In genomic region chr13:113317031-113317430, GRCh38 we compare ENCODE assay signal across 34 cellular contexts. TPM values are rescaled to one million over a fixed set of nuclear protein-coding genes. Genes with fewer than 3 reads are reported as not detected.
"Had no signal": no experiment of that assay in that cellular context is flagged by ENCODE, and none has a peak within 500 bp of the region (broad histone marks: within the 10 kb centered on the region; RNA-seq: fewer than 3 reads in every experiment).

No MANE protein-coding gene starts in this region.

- H3K9me3 ChIP-seq: adrenal gland, body of pancreas had no signal

- H3K4me3 Mint-ChIP-seq: activated B cell treated with CpG ODN at 0.5 μM for 24 hours; activated CD4-positive, alpha-beta memory T cell treated with anti-CD3 and anti-CD28 coated beads, Interleukin-2, amount 10 ng/mL, durations not matched to agents 7 days and 5 days; activated CD4-positive, alpha-beta T cell treated with anti-CD3 and anti-CD28 coated beads, Interleukin-2, amount 10 ng/mL, durations not matched to agents 24 days and 14 days; activated CD8-positive, alpha-beta memory T cell treated with anti-CD3 and anti-CD28 coated beads, Interleukin-2, amount 10 ng/mL, durations not matched to agents 7 days and 5 days; activated naive CD4-positive, alpha-beta T cell treated with anti-CD3 and anti-CD28 coated beads for 36 hours; activated naive CD4-positive, alpha-beta T cell treated with anti-CD3 and anti-CD28 coated beads, Interleukin-2, amount 50 U/mL, for 24 hours; activated naive CD8-positive, alpha-beta T cell treated with anti-CD3 and anti-CD28 coated beads for 36 hours; activated naive CD8-positive, alpha-beta T cell treated with anti-CD3 and anti-CD28 coated beads, Interleukin-2, amount 50 U/mL, for 24 hours; activated T-helper 1 cell treated with anti-CD3 and anti-CD28 coated beads, Interleukin-12 subunit alpha, Interleukin-12 subunit beta, Interleukin-2, Interleukin-4 antibody, amounts not matched to agents 30 ng/mL and 10 ng/mL and 1 ng/mL, durations not matched to agents 14 hours and 24 hours and 36 hours; T-cell; T-helper 1 cell treated with Interleukin-12 subunit alpha and Interleukin-12 subunit beta and Interleukin-4 antibody, amounts not matched to agents 30 μg/mL and 1 μg/mL, for 36 hours; T-helper 2 cell treated with Interferon-gamma antibody and Interleukin-4, amounts not matched to agents 5 μg/mL and 100 μg/mL, for 36 hours had no signal

- H3K36me3 Mint-ChIP-seq: activated naive CD4-positive, alpha-beta T cell treated with anti-CD3 and anti-CD28 coated beads, Interleukin-2, amount 50 U/mL, for 24 hours had no signal

- H3K27me3 ChIP-seq: adrenal gland, body of pancreas had no signal

- DNase-seq: activated B cell treated with CpG ODN at 0.5 μM for 24 hours; activated CD4-positive, alpha-beta memory T cell treated with anti-CD3 and anti-CD28 coated beads, Interleukin-2, amount 10 ng/mL, durations not matched to agents 7 days and 5 days; activated CD4-positive, alpha-beta T cell treated with anti-CD3 and anti-CD28 coated beads, Interleukin-2, amount 10 ng/mL, durations not matched to agents 24 days and 14 days; activated CD4-positive, alpha-beta T cell treated with anti-CD3 and anti-CD28 coated beads, Interleukin-2, amount 50 U/mL, for 4 hours; activated CD8-positive, alpha-beta memory T cell treated with anti-CD3 and anti-CD28 coated beads, Interleukin-2, amount 10 ng/mL, durations not matched to agents 7 days and 5 days; activated CD8-positive, alpha-beta memory T cell treated with anti-CD3 and anti-CD28 coated beads, Interleukin-2, amount 50 U/mL, for 4 hours; activated effector memory CD4-positive, alpha-beta T cell treated with anti-CD3 and anti-CD28 coated beads, Interleukin-2, amount 50 U/mL, for 16 hours; activated naive CD4-positive, alpha-beta T cell treated with anti-CD3 and anti-CD28 coated beads for 36 hours; activated naive CD8-positive, alpha-beta T cell treated with anti-CD3 and anti-CD28 coated beads for 36 hours; activated naive CD8-positive, alpha-beta T cell treated with anti-CD3 and anti-CD28 coated beads, Interleukin-2, amount 50 U/mL, for 24 hours; activated T-cell treated with anti-CD3 and anti-CD28 coated beads, Interleukin-2, amount 50 U/mL, for 1 hour; activated T-cell treated with anti-CD3 and anti-CD28 coated beads, Interleukin-2, amount 50 U/mL, for 48 hours; adrenal gland; amygdala; aorta; body of pancreas; caudate nucleus; cortex of kidney; effector CD8-positive, alpha-beta T cell; foreskin fibroblast; SW 1271; T-cell; T1000; WERI-Rb-1 had no signal

- H3K27me3 Mint-ChIP-seq: activated B cell treated with CpG ODN at 0.5 μM for 24 hours; activated CD4-positive, alpha-beta memory T cell treated with anti-CD3 and anti-CD28 coated beads, Interleukin-2, amount 10 ng/mL, durations not matched to agents 7 days and 5 days; activated CD4-positive, alpha-beta T cell treated with anti-CD3 and anti-CD28 coated beads, Interleukin-2, amount 10 ng/mL, durations not matched to agents 24 days and 14 days; activated CD8-positive, alpha-beta memory T cell treated with anti-CD3 and anti-CD28 coated beads, Interleukin-2, amount 10 ng/mL, durations not matched to agents 7 days and 5 days; activated naive CD4-positive, alpha-beta T cell treated with anti-CD3 and anti-CD28 coated beads, Interleukin-2, amount 50 U/mL, for 24 hours; activated naive CD8-positive, alpha-beta T cell treated with anti-CD3 and anti-CD28 coated beads for 36 hours; activated naive CD8-positive, alpha-beta T cell treated with anti-CD3 and anti-CD28 coated beads, Interleukin-2, amount 50 U/mL, for 24 hours; T-cell had no signal

- FAIRE-seq: colon, frontal cortex had no signal

- H3K4me1 Mint-ChIP-seq: activated B cell treated with CpG ODN at 0.5 μM for 24 hours; activated CD4-positive, alpha-beta memory T cell treated with anti-CD3 and anti-CD28 coated beads, Interleukin-2, amount 10 ng/mL, durations not matched to agents 7 days and 5 days; activated CD4-positive, alpha-beta T cell treated with anti-CD3 and anti-CD28 coated beads, Interleukin-2, amount 10 ng/mL, durations not matched to agents 24 days and 14 days; activated CD8-positive, alpha-beta memory T cell treated with anti-CD3 and anti-CD28 coated beads, Interleukin-2, amount 10 ng/mL, durations not matched to agents 7 days and 5 days; activated naive CD8-positive, alpha-beta T cell treated with anti-CD3 and anti-CD28 coated beads, Interleukin-2, amount 50 U/mL, for 24 hours had no signal

- H3K27ac Mint-ChIP-seq: activated CD4-positive, alpha-beta memory T cell treated with anti-CD3 and anti-CD28 coated beads, Interleukin-2, amount 10 ng/mL, durations not matched to agents 7 days and 5 days; activated CD4-positive, alpha-beta T cell treated with anti-CD3 and anti-CD28 coated beads, Interleukin-2, amount 10 ng/mL, durations not matched to agents 24 days and 14 days; activated CD8-positive, alpha-beta memory T cell treated with anti-CD3 and anti-CD28 coated beads, Interleukin-2, amount 10 ng/mL, durations not matched to agents 7 days and 5 days; activated naive CD4-positive, alpha-beta T cell treated with anti-CD3 and anti-CD28 coated beads for 36 hours; activated naive CD4-positive, alpha-beta T cell treated with anti-CD3 and anti-CD28 coated beads, Interleukin-2, amount 50 U/mL, for 24 hours; activated naive CD8-positive, alpha-beta T cell treated with anti-CD3 and anti-CD28 coated beads for 36 hours; activated naive CD8-positive, alpha-beta T cell treated with anti-CD3 and anti-CD28 coated beads, Interleukin-2, amount 50 U/mL, for 24 hours; activated T-helper 1 cell treated with anti-CD3 and anti-CD28 coated beads, Interleukin-12 subunit alpha, Interleukin-12 subunit beta, Interleukin-2, Interleukin-4 antibody, amounts not matched to agents 30 ng/mL and 10 ng/mL and 1 ng/mL, durations not matched to agents 14 hours and 24 hours and 36 hours; activated T-helper 2 cell treated with anti-CD3 and anti-CD28 coated beads, Interferon-gamma antibody, Interleukin-2, Interleukin-4, amounts not matched to agents 10 μg/mL and 5 μg/mL and 100 μg/mL, durations not matched to agents 14 hours and 24 hours and 36 hours; T-cell; T-helper 1 cell treated with Interleukin-12 subunit alpha and Interleukin-12 subunit beta and Interleukin-4 antibody, amounts not matched to agents 30 μg/mL and 1 μg/mL, for 36 hours; T-helper 2 cell treated with Interferon-gamma antibody and Interleukin-4, amounts not matched to agents 5 μg/mL and 100 μg/mL, for 36 hours had no signal

- ATAC-seq: activated CD4-positive, CD25-positive, alpha-beta regulatory T cell treated with anti-CD3 and anti-CD28 coated beads, Interleukin-2, amount 50 U/mL, for 24 hours; activated CD8-positive, alpha-beta memory T cell treated with anti-CD3 and anti-CD28 coated beads, Interleukin-2, amount 10 ng/mL, durations not matched to agents 7 days and 5 days; activated naive CD8-positive, alpha-beta T cell treated with anti-CD3 and anti-CD28 coated beads, Interleukin-2, amount 50 U/mL, for 24 hours; body of pancreas; esophagus mucosa; T-cell had no signal

- H3K4me1 ChIP-seq: adrenal gland, body of pancreas had no signal

- H3K4me3 ChIP-seq: adrenal gland, body of pancreas had no signal

- H3K9me3 Mint-ChIP-seq: activated B cell treated with CpG ODN at 0.5 μM for 24 hours; activated CD4-positive, alpha-beta memory T cell treated with anti-CD3 and anti-CD28 coated beads, Interleukin-2, amount 10 ng/mL, durations not matched to agents 7 days and 5 days; activated CD4-positive, alpha-beta T cell treated with anti-CD3 and anti-CD28 coated beads, Interleukin-2, amount 10 ng/mL, durations not matched to agents 24 days and 14 days; activated naive CD4-positive, alpha-beta T cell treated with anti-CD3 and anti-CD28 coated beads for 36 hours; activated naive CD4-positive, alpha-beta T cell treated with anti-CD3 and anti-CD28 coated beads, Interleukin-2, amount 50 U/mL, for 24 hours; activated naive CD8-positive, alpha-beta T cell treated with anti-CD3 and anti-CD28 coated beads for 36 hours; activated naive CD8-positive, alpha-beta T cell treated with anti-CD3 and anti-CD28 coated beads, Interleukin-2, amount 50 U/mL, for 24 hours; activated T-helper 1 cell treated with anti-CD3 and anti-CD28 coated beads, Interleukin-12 subunit alpha, Interleukin-12 subunit beta, Interleukin-2, Interleukin-4 antibody, amounts not matched to agents 30 ng/mL and 10 ng/mL and 1 ng/mL, durations not matched to agents 14 hours and 24 hours and 36 hours; activated T-helper 2 cell treated with anti-CD3 and anti-CD28 coated beads, Interferon-gamma antibody, Interleukin-2, Interleukin-4, amounts not matched to agents 10 μg/mL and 5 μg/mL and 100 μg/mL, durations not matched to agents 14 hours and 24 hours and 36 hours; T-cell; T-helper 1 cell treated with Interleukin-12 subunit alpha and Interleukin-12 subunit beta and Interleukin-4 antibody, amounts not matched to agents 30 μg/mL and 1 μg/mL, for 36 hours; T-helper 2 cell treated with Interferon-gamma antibody and Interleukin-4, amounts not matched to agents 5 μg/mL and 100 μg/mL, for 36 hours had no signal

- H3K27ac ChIP-seq: adrenal gland, body of pancreas, WERI-Rb-1 had no signal

RNA-seq across cellular contexts. Expression of gene GRTP1, which starts 46.9 kb away (rescaled TPM):
- total RNA-seq: activated B cell treated with CpG ODN at 0.5 μM for 24 hours; activated CD4-positive, alpha-beta T cell treated with anti-CD3 and anti-CD28 coated beads, Interleukin-2, amount 10 ng/mL, durations not matched to agents 24 days and 14 days; activated CD8-positive, alpha-beta memory T cell treated with anti-CD3 and anti-CD28 coated beads for 36 hours; activated CD8-positive, alpha-beta memory T cell treated with anti-CD3 and anti-CD28 coated beads, Interleukin-2, amount 10 ng/mL, durations not matched to agents 7 days and 5 days; activated naive CD8-positive, alpha-beta T cell treated with anti-CD3 and anti-CD28 coated beads for 36 hours; activated T-helper 1 cell treated with anti-CD3 and anti-CD28 coated beads, Interleukin-12 subunit alpha, Interleukin-12 subunit beta, Interleukin-2, Interleukin-4 antibody, amounts not matched to agents 30 ng/mL and 10 ng/mL and 1 ng/mL, durations not matched to agents 14 hours and 24 hours and 36 hours; activated T-helper 2 cell treated with anti-CD3 and anti-CD28 coated beads, Interferon-gamma antibody, Interleukin-2, Interleukin-4, amounts not matched to agents 10 μg/mL and 5 μg/mL and 100 μg/mL, durations not matched to agents 14 hours and 24 hours and 36 hours had no signal
